Comparison of ENCODE assay signal across 8 cellular contexts in genomic region chr20:62967149-62967501, GRCh38. TPM values are rescaled to one million over a fixed set of nuclear protein-coding genes. Genes with fewer than 3 reads are reported as not detected.
"Had no signal": no experiment of that assay in that cellular context is flagged by ENCODE, and none has a peak within 500 bp of the region (broad histone marks: within the 10 kb centered on the region; RNA-seq: fewer than 3 reads in every experiment).

No MANE protein-coding gene starts in this region.

- H3K4me3 Mint-ChIP-seq: GM23338, H9 had no signal

- FAIRE-seq: H1, H54, K562 had no signal

- H3K4me3 ChIP-seq: GM23338, K562 had no signal

- DNase-seq: H9, HCEC 1CT, IMR-90, KG1 had no signal

- H3K27ac Mint-ChIP-seq: GM23338, H9 had no signal

- H2AFZ ChIP-seq: GM23338 had no signal

- H3K9me3 Mint-ChIP-seq: GM23338 had no signal

- H3K4me2 ChIP-seq: GM23338 had no signal

RNA-seq across cellular contexts. Expression of gene BHLHE23, which starts 39.6 kb away (rescaled TPM):
- polyA plus RNA-seq: H1, IMR-90, K562 had no signal
